ENCODE assay signal across 1 cellular context in genomic region chr3:12303998-12304397, GRCh38.
TF ChIP-seq lines count a peak whose summit lies in the region.

No MANE protein-coding gene starts in this region.

TF ChIP-seq in HCT116, 20 proteins besides CTCF, POLR2A, EP300 and RAD21 (continued from another document):
- no peak for TF ChIP-seq MAX (IDR thresholded peaks at IDR 0.05)
- TF ChIP-seq ZNF274 (IDR thresholded peaks at IDR 0.05; ENCODE audit: low read depth, low read length): no peak
- TF ChIP-seq POLR2AphosphoS5 (IDR thresholded peaks at IDR 0.05; ENCODE audit: low read depth, low read length): no peak
- no peak for TF ChIP-seq ATF3 (IDR thresholded peaks at IDR 0.05)
- no peak for TF ChIP-seq SP1 (IDR thresholded peaks at IDR 0.05; ENCODE audit: low read depth)
- no peak for TF ChIP-seq EZH2 (IDR thresholded peaks at IDR 0.05)
